In the genomic region with DNA sequence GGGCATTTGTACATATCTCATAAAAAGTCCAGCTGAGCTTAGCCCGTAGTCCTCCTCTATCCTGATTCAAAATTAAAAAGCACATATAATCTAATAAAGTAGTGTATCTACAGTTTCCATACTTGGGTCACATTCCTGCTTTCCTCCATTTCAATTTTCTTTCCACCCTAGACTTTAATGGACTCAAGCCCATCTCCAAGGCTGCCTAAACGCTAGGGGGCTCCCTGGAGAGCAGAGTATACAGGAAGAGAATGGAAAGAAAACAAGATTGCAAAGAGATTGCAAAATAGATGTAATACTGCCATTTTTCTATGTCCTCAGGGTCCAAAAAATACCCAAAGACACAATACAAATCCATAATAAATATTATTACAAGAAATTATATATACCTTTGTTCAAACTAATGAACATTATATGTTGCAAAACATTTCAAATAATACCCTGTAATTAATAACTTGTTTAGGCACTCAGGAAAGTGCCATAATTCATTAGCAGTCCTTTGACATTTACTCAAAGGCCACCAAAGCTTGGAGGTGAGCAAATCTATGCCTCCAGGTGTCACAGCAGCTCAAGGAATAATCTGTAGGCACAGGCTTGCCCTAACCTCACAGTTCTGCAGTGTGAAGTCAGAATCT, we compare ENCODE assay signal across 2 cellular contexts.
TF ChIP-seq lines count a peak whose summit lies in the region.

No MANE protein-coding gene starts in this region.

TF ChIP-seq in HEK293T, 16 proteins besides CTCF, POLR2A, EP300 and RAD21:
- TF ChIP-seq NFRKB (IDR thresholded peaks at IDR 0.05): no peak
- TF ChIP-seq PKNOX1 (IDR thresholded peaks at IDR 0.05): 0 out of 2 replicates have a peak, but pooled peaks have one; percentile 15

TF ChIP-seq in endothelial cell of umbilical vein, 7 proteins besides CTCF, POLR2A, EP300 and RAD21:
- TF ChIP-seq GATA2 (IDR thresholded peaks at IDR 0.05; ENCODE audit: insufficient read depth, insufficient read length, low read depth, low read length): peak; percentile 75
- TF ChIP-seq, protein P1, sequence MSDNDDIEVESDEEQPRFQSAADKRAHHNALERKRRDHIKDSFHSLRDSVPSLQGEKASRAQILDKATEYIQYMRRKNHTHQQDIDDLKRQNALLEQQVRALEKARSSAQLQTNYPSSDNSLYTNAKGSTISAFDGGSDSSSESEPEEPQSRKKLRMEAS (IDR thresholded peaks at IDR 0.05; ENCODE audit: insufficient read depth, insufficient read length): no peak
